In the genomic region with DNA sequence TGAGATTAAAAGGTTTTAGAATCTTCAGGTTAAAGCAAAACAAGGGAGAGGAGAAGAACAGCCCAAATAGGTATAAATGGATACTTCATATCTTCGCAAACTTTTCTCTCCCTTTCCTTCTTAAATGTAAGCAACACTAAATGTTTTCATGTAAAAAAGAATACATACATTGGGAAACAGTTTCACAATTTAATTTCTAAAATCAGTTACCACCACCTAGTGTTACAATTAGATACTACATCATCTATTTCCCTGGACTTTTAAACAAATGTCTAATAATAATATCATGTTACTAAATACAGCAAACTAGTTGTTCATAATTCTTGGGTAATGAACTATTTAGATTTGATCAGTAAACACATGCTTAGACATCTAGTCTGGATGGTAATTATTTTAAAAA, we compare ENCODE assay signal across 9 cellular contexts. TPM values are rescaled to one million over a fixed set of nuclear protein-coding genes. Genes with fewer than 3 reads are reported as not detected.
DNase-seq lines count a peak whose midpoint lies in the region; ATAC-seq, FAIRE-seq and TF ChIP-seq lines count a peak whose summit lies in the region.
"Had no signal": no experiment of that assay in that cellular context is flagged by ENCODE, and none has a peak within 500 bp of the region (broad histone marks: within the 10 kb centered on the region; RNA-seq: fewer than 3 reads in every experiment).

No MANE protein-coding gene starts in this region.

- CTCF ChIA-PET in activated CD4-positive, alpha-beta memory T cell treated with anti-CD3 and anti-CD28 coated beads, Interleukin-2, amount 10 ng/mL, durations not matched to agents 7 days and 5 days (lab: Charles Lee), result no interaction called here

- H3K27me3 Mint-ChIP-seq in activated CD4-positive, alpha-beta memory T cell treated with anti-CD3 and anti-CD28 coated beads, Interleukin-2, amount 10 ng/mL, durations not matched to agents 7 days and 5 days, result no peaks in the 10 kb centered on the region
- H3K27me3 Mint-ChIP-seq: activated naive CD4-positive, alpha-beta T cell treated with anti-CD3 and anti-CD28 coated beads, Interleukin-2, amount 50 U/mL, for 24 hours had no signal

- no peak for TF ChIP-seq POLR2A in uterus (IDR thresholded peaks at IDR 0.05)

- H3K4me1 Mint-ChIP-seq in activated CD4-positive, alpha-beta memory T cell treated with anti-CD3 and anti-CD28 coated beads, Interleukin-2, amount 10 ng/mL, durations not matched to agents 7 days and 5 days, result peaks cover 8% of the 10 kb centered on the region
- H3K4me1 Mint-ChIP-seq: activated naive CD4-positive, alpha-beta T cell treated with anti-CD3 and anti-CD28 coated beads, Interleukin-2, amount 50 U/mL, for 24 hours had no signal

- H3K4me3 Mint-ChIP-seq in activated CD4-positive, alpha-beta memory T cell treated with anti-CD3 and anti-CD28 coated beads, Interleukin-2, amount 10 ng/mL, durations not matched to agents 7 days and 5 days, result no peak overlapping the region
- H3K4me3 Mint-ChIP-seq: activated naive CD4-positive, alpha-beta T cell treated with anti-CD3 and anti-CD28 coated beads, Interleukin-2, amount 50 U/mL, for 24 hours had no signal

- H3K27me3 ChIP-seq in right atrium auricular region, result no peaks in the 10 kb centered on the region
- no peaks in the 10 kb centered on the region for H3K27me3 ChIP-seq in uterus

- ATAC-seq in Right ventricle myocardium superior (ENCODE audit: poor library complexity) (no peak), GM18873 (IDR thresholded peaks at IDR 0.05; ENCODE audit: low FRiP score, unreplicated experiment) (no peak)
- no peak for ATAC-seq in stimulated activated naive CD8-positive, alpha-beta T cell treated with anti-CD3 and anti-CD28 coated beads, Interleukin-15, Interleukin-2, amounts not matched to agents 100 U/mL and 50 U/mL, for 24 hours

- POLR2A ChIA-PET in activated CD4-positive, alpha-beta memory T cell treated with anti-CD3 and anti-CD28 coated beads, Interleukin-2, amount 10 ng/mL, durations not matched to agents 7 days and 5 days (lab: Charles Lee), result no interaction called here

- H3K27ac ChIP-seq in right atrium auricular region (no peak overlapping the region), uterus (no peak overlapping the region)

- H3K36me3 ChIP-seq in right atrium auricular region, result peaks cover 5% of the 10 kb centered on the region
- no peaks in the 10 kb centered on the region for H3K36me3 ChIP-seq in uterus

- TF ChIP-seq CTCF in right atrium auricular region (IDR thresholded peaks at IDR 0.05) (peak; percentile 25 to 70), uterus (IDR thresholded peaks at IDR 0.05) (peak; percentile 38 to 56 (median 50))

- H3K27ac Mint-ChIP-seq in activated CD4-positive, alpha-beta memory T cell treated with anti-CD3 and anti-CD28 coated beads, Interleukin-2, amount 10 ng/mL, durations not matched to agents 7 days and 5 days, result no peak overlapping the region
- H3K27ac Mint-ChIP-seq: activated naive CD4-positive, alpha-beta T cell treated with anti-CD3 and anti-CD28 coated beads, Interleukin-2, amount 50 U/mL, for 24 hours had no signal

- intact Hi-C loops in Right ventricle myocardium superior (cut with DNase I), result loop anchor here (5.0 kb wide), 1 partner anchor 387 kb away; no protein-coding TSS in a partner anchor
- intact Hi-C loops in uterus (cut with DNase I; ENCODE audit: low total_unique reads), result loop anchor here (10.0 kb wide), 1 partner anchor 390 kb away; no protein-coding TSS in a partner anchor

- FAIRE-seq in RCC 7860 (lab: Jason Lieb, UNC) (peak; percentile 78), frontal cortex (lab: Jason Lieb, UNC) (peak; percentile 97)

- no peak for DNase-seq in right atrium auricular region (ENCODE audit: low spot score)
- DNase-seq in Right ventricle myocardium superior, result no peak
- DNase-seq in RCC 7860 (ENCODE audit: low spot score), result no peak
- DNase-seq in frontal cortex (ENCODE audit: low spot score in 2 of 2), result no peak
- no peak for DNase-seq in uterus
- DNase-seq in stimulated activated naive CD8-positive, alpha-beta T cell treated with anti-CD3 and anti-CD28 coated beads, Interleukin-15, Interleukin-2, amounts not matched to agents 100 U/mL and 50 U/mL, for 24 hours, result no peak
- no peak for DNase-seq in activated CD4-positive, alpha-beta memory T cell treated with anti-CD3 and anti-CD28 coated beads, Interleukin-2, amount 10 ng/mL, durations not matched to agents 7 days and 5 days

- no peaks in the 10 kb centered on the region for H3K9me3 ChIP-seq in right atrium auricular region
- H3K9me3 ChIP-seq in uterus, result no peaks in the 10 kb centered on the region

- H3K4me3 ChIP-seq in right atrium auricular region (no peak overlapping the region), uterus (no peak overlapping the region)

- no peaks in the 10 kb centered on the region for H3K9me3 Mint-ChIP-seq in activated CD4-positive, alpha-beta memory T cell treated with anti-CD3 and anti-CD28 coated beads, Interleukin-2, amount 10 ng/mL, durations not matched to agents 7 days and 5 days
- H3K9me3 Mint-ChIP-seq: activated naive CD4-positive, alpha-beta T cell treated with anti-CD3 and anti-CD28 coated beads, Interleukin-2, amount 50 U/mL, for 24 hours had no signal

- no peaks in the 10 kb centered on the region for H3K4me1 ChIP-seq in right atrium auricular region
- H3K4me1 ChIP-seq in uterus, result no peaks in the 10 kb centered on the region

- peaks cover 53% of the 10 kb centered on the region for H3K36me3 Mint-ChIP-seq in activated CD4-positive, alpha-beta memory T cell treated with anti-CD3 and anti-CD28 coated beads, Interleukin-2, amount 10 ng/mL, durations not matched to agents 7 days and 5 days (ENCODE audit: low read depth)

RNA-seq across cellular contexts. Expression of a gene that starts 35.8 kb away (rescaled TPM):
- total RNA-seq in right atrium auricular region (10 to 100 TPM; 15.1 to 15.3 TPM), Right ventricle myocardium superior (16.7 TPM), frontal cortex (136 TPM), uterus (10 to 100 TPM; 20.9 to 63.5 (median 51.7) TPM)
- 10 to 100 TPM; 22.9 to 25.0 TPM for total RNA-seq in activated CD4-positive, alpha-beta memory T cell treated with anti-CD3 and anti-CD28 coated beads, Interleukin-2, amount 10 ng/mL, durations not matched to agents 7 days and 5 days
